ENCODE assay signal across 9 cellular contexts in genomic region chr2:84959494-84960156, GRCh38. TPM values are rescaled to one million over a fixed set of nuclear protein-coding genes. Genes with fewer than 3 reads are reported as not detected.
DNase-seq lines count a peak whose midpoint lies in the region; FAIRE-seq and TF ChIP-seq lines count a peak whose summit lies in the region.
"Had no signal": no experiment of that assay in that cellular context is flagged by ENCODE, and none has a peak within 500 bp of the region (broad histone marks: within the 10 kb centered on the region; RNA-seq: fewer than 3 reads in every experiment).

No MANE protein-coding gene starts in this region.

- no peak for TF ChIP-seq CTCF in breast epithelium (IDR thresholded peaks at IDR 0.05)
- TF ChIP-seq CTCF in nephron progenitor cell (IDR thresholded peaks at IDR 0.05): no peak

- peak overlapping the region; percentile 48 to 83 for H3K27ac ChIP-seq in breast epithelium
- H3K27ac ChIP-seq: SJCRH30 had no signal

- no peak for TF ChIP-seq POLR2A in breast epithelium (IDR thresholded peaks at IDR 0.05)

- peaks cover 33% of the 10 kb centered on the region for H3K36me3 Mint-ChIP-seq in nephron progenitor cell (ENCODE audit: low read depth)

- no peak overlapping the region for H3K4me3 ChIP-seq in breast epithelium
- H3K4me3 ChIP-seq: SJCRH30 had no signal

- H3K36me3 ChIP-seq in breast epithelium: no peaks in the 10 kb centered on the region

- H3K4me1 ChIP-seq in breast epithelium: peaks cover 0 to 3% of the 10 kb centered on the region in 2 donors

- peaks cover 18% of the 10 kb centered on the region for H3K27me3 Mint-ChIP-seq in nephron progenitor cell (ENCODE audit: low read depth, poor library complexity)

- no peaks in the 10 kb centered on the region for H3K9me3 Mint-ChIP-seq in nephron progenitor cell

- H3K9me3 ChIP-seq in breast epithelium: no peaks in the 10 kb centered on the region
- H3K9me3 ChIP-seq: SJCRH30 had no signal

- no peak overlapping the region for H3K4me3 Mint-ChIP-seq in nephron progenitor cell

- H3K27me3 ChIP-seq in breast epithelium: no peaks in the 10 kb centered on the region
- H3K27me3 ChIP-seq: SJCRH30 had no signal

- FAIRE-seq in HTR-8/SVneo (lab: Jason Lieb, UNC): no peak

- DNase-seq in DMS53 treated with DMSO at 0.1 percent for 48 hours (lab: John Stamatoyannopoulos, UW; ENCODE audit: unreplicated experiment) (peak; percentile 57), LHCN-M2 (ENCODE audit: low read depth) (peak; percentile 18), breast epithelium (ENCODE audit: low spot score in 2 of 2) (no peak), nephron progenitor cell (no peak), GM19238 (ENCODE audit: insufficient read length, low spot score) (no peak), NCI-H1694 treated with DMSO at 0.1 percent for 48 hours (lab: John Stamatoyannopoulos, UW) (no peak), HTR-8/SVneo (ENCODE audit: insufficient read length, low spot score) (no peak), T-helper 9 cell (no peak)

- peak overlapping the region; percentile 93 for H3K27ac Mint-ChIP-seq in nephron progenitor cell

- peaks cover 53% of the 10 kb centered on the region for H3K4me1 Mint-ChIP-seq in nephron progenitor cell

- intact Hi-C loops in breast epithelium (cut with DNase I; ENCODE audit: low total_unique reads): no loop called here

RNA-seq across cellular contexts. Expression of gene KCMF1, which starts 11.3 kb away (rescaled TPM):
- total RNA-seq in LHCN-M2 (2014; rRNA removed) (55.2 and 62.2 TPM in 2 replicates), breast epithelium (10 to 100 TPM; 35.7 to 68.6 (median 49.3) TPM)
- 48.6 TPM for polyA plus RNA-seq in LHCN-M2 (2012)

RNA-seq across cellular contexts. Expression of gene TMSB10, which starts 54.2 kb away (rescaled TPM):
- total RNA-seq in LHCN-M2 (2014; rRNA removed) (8,362 and 12,675 TPM in 2 replicates), breast epithelium (1,000 to 10,000 TPM; 1,918 to 5,529 (median 3,700) TPM)
- polyA plus RNA-seq in LHCN-M2 (2012): 12,366 TPM

Comparison
In these comparisons a context has a peak if more than half of its experiments do, and no peak if none do; other contexts are left out.
1. DNase-seq: peak in DMS53 treated with DMSO at 0.1 percent for 48 hours (single experiment) and LHCN-M2 (single experiment); none in breast epithelium (0 of 2), nephron progenitor cell (single experiment), GM19238 (single experiment), NCI-H1694 treated with DMSO at 0.1 percent for 48 hours (single experiment), HTR-8/SVneo (single experiment) and T-helper 9 cell (single experiment).